18 cellular contexts compared by ENCODE assay signal in genomic region chr4:143251348-143251747, GRCh38.
DNase-seq lines count a peak whose midpoint lies in the region; ATAC-seq and TF ChIP-seq lines count a peak whose summit lies in the region.
"Had no signal": no experiment of that assay in that cellular context is flagged by ENCODE, and none has a peak within 500 bp of the region (broad histone marks: within the 10 kb centered on the region; RNA-seq: fewer than 3 reads in every experiment).

No MANE protein-coding gene starts in this region.

- no peaks in the 10 kb centered on the region for H4K20me1 ChIP-seq in IMR-90 (ENCODE audit: insufficient read depth, low read length)
- H4K20me1 ChIP-seq in neural progenitor cell (ENCODE audit: low read depth), result no peaks in the 10 kb centered on the region

- no peaks in the 10 kb centered on the region for H3K36me3 ChIP-seq in IMR-90 (ENCODE audit: control insufficient read depth, insufficient read depth, low read length)
- no peaks in the 10 kb centered on the region for H3K36me3 ChIP-seq in colonic mucosa
- no peaks in the 10 kb centered on the region for H3K36me3 ChIP-seq in neural progenitor cell
- H3K36me3 ChIP-seq: SJCRH30 had no signal

- H2BK120ac ChIP-seq in IMR-90 (ENCODE audit: low read depth, low read length), result peak overlapping the region; percentile 44; the same call in 1 of the 2 replicates

- dilution Hi-C loops in IMR-90 (cut with HindIII; ENCODE audit: low sequenced_read_pairs, unreplicated experiment), result no loop called here

- H3K4me3 ChIP-seq in IMR-90 (ENCODE audit: insufficient read depth, low read depth, low read length) (no peak overlapping the region), colonic mucosa (no peak overlapping the region), neural progenitor cell (no peak overlapping the region)
- H3K4me3 ChIP-seq: SJCRH30 had no signal

- H2AK5ac ChIP-seq in IMR-90 (ENCODE audit: low read depth, low read length), result peak overlapping the region; percentile 20; the same call in 1 of the 2 replicates

- H2AK9ac ChIP-seq in IMR-90 (replicated peaks; ENCODE audit: low read depth, low read length, poor library complexity), result no peak overlapping the region

- CTCF ChIA-PET in IMR-90 (lab: Yijun Ruan, JAX), result interaction anchor here (1.4 kb wide), 1 partner anchor 20 kb away, joined by 3 read pairs; no protein-coding TSS in a partner anchor

- H3K14ac ChIP-seq in IMR-90 (replicated peaks; ENCODE audit: low read depth, low read length), result 0 out of 2 replicates have a peak overlapping the region, but pooled peaks have one; percentile 25

- no peaks in the 10 kb centered on the region for H3K9me3 Mint-ChIP-seq in neural progenitor cell
- H3K9me3 Mint-ChIP-seq: CD4-positive, alpha-beta T cell; HFFc6 had no signal

- no peak for TF ChIP-seq CTCF in IMR-90 (conservative IDR thresholded peaks at IDR 0.05; ENCODE audit: low read depth, low read length)
- TF ChIP-seq CTCF in colonic mucosa (IDR thresholded peaks at IDR 0.05), result no peak
- no peak for TF ChIP-seq CTCF in foreskin keratinocyte (conservative IDR thresholded peaks at IDR 0.05)
- no peak for TF ChIP-seq CTCF in neural progenitor cell (IDR thresholded peaks at IDR 0.05)

- H3K79me1 ChIP-seq in IMR-90 (ENCODE audit: low read depth in 1 of 2, low read length in 2 of 2), result no peaks in the 10 kb centered on the region

- H4K91ac ChIP-seq in IMR-90 (ENCODE audit: insufficient read depth, low read depth, low read length), result peak overlapping the region; percentile 33

- H3K27me3 Mint-ChIP-seq in neural progenitor cell (ENCODE audit: insufficient read depth, low read depth), result no peaks in the 10 kb centered on the region

- no peak overlapping the region for H3K9ac ChIP-seq in IMR-90 (ENCODE audit: low read depth, low read length)
- no peak overlapping the region for H3K9ac ChIP-seq in colonic mucosa (ENCODE audit: low read depth in 2 of 2, low read length in 2 of 2)
- no peak overlapping the region for H3K9ac ChIP-seq in neural progenitor cell
- H3K9ac ChIP-seq: KMS-11 had no signal

- H3K4me1 Mint-ChIP-seq in neural progenitor cell, result no peaks in the 10 kb centered on the region

- no peaks in the 10 kb centered on the region for H3K9me3 ChIP-seq in IMR-90 (ENCODE audit: control insufficient read depth, insufficient read depth, low read length)
- no peaks in the 10 kb centered on the region for H3K9me3 ChIP-seq in colonic mucosa
- no peaks in the 10 kb centered on the region for H3K9me3 ChIP-seq in neural progenitor cell (ENCODE audit: low read depth)
- H3K9me3 ChIP-seq: Caco-2, SJCRH30 had no signal

- no peak for DNase-seq in IMR-90
- DNase-seq in colonic mucosa, result peak; percentile 26
- no peak for DNase-seq in foreskin keratinocyte
- no peak for DNase-seq in neural progenitor cell (ENCODE audit: low spot score)
- DNase-seq in hippocampal formation (lab: John Stamatoyannopoulos, UW), result no peak
- no peak for DNase-seq in DMS153 (lab: John Stamatoyannopoulos, UW)
- DNase-seq in SIG-M5 treated with dmso at 0.1 percent for 504 hours (lab: John Stamatoyannopoulos, UW; ENCODE audit: unreplicated experiment), result no peak
- DNase-seq: Caco-2; CD4-positive, alpha-beta T cell; HFFc6; NCI-H1417 treated with DMSO at 0.1 percent for 48 hours; NCI-H187 treated with DMSO at 0.1 percent for 48 hours; NCI-H2227 treated with DMSO at 0.1 percent for 48 hours; NCI-H524; NCI-H82; OCI-M1; SJCRH30 had no signal

- H3K56ac ChIP-seq in IMR-90 (ENCODE audit: extremely low read depth, insufficient read depth, low read length), result no peak overlapping the region

- intact Hi-C loops in IMR-90 (cut with micrococcal nuclease) (no loop called here), colonic mucosa (cut with DNase I) (no loop called here)

- H3K4me1 ChIP-seq in IMR-90 (ENCODE audit: control insufficient read depth, insufficient read depth, low read length) (peaks cover 7% of the 10 kb centered on the region), colonic mucosa (no peaks in the 10 kb centered on the region), foreskin keratinocyte (peaks cover 24% of the 10 kb centered on the region), neural progenitor cell (peaks cover 4% of the 10 kb centered on the region)
- H3K4me1 ChIP-seq: Caco-2, SJCRH30 had no signal

- no peak for TF ChIP-seq RAD21 in IMR-90 (IDR thresholded peaks at IDR 0.05; ENCODE audit: low read length)

- no peaks in the 10 kb centered on the region for H3K27me3 ChIP-seq in IMR-90 (ENCODE audit: control insufficient read depth, insufficient read depth, low read length)
- H3K27me3 ChIP-seq in colonic mucosa, result no peaks in the 10 kb centered on the region
- H3K27me3 ChIP-seq in foreskin keratinocyte, result no peaks in the 10 kb centered on the region
- no peaks in the 10 kb centered on the region for H3K27me3 ChIP-seq in neural progenitor cell
- H3K27me3 ChIP-seq: SJCRH30 had no signal

- peak overlapping the region; percentile 33; the same call in 1 of the 2 replicates for H3K4ac ChIP-seq in IMR-90 (ENCODE audit: low read depth, low read length)

- peak overlapping the region; percentile 54 for H2BK5ac ChIP-seq in IMR-90 (ENCODE audit: low read depth, low read length, poor library complexity, severe bottlenecking)

- H3K23ac ChIP-seq in IMR-90 (ENCODE audit: low read depth, low read length), result 0 out of 2 replicates have a peak overlapping the region, but pooled peaks have one; percentile 10

- 0 out of 4 replicates have a peak overlapping the region, but pooled peaks of 1 of the 2 experiments have one; percentile 18 for H4K8ac ChIP-seq in IMR-90 (ENCODE audit: low read depth in 2 of 2, low read length in 2 of 2)

- H3F3A ChIP-seq in neural progenitor cell (ENCODE audit: low read depth), result no peaks in the 10 kb centered on the region

- H2AFZ ChIP-seq in IMR-90 (replicated peaks; ENCODE audit: low read length, poor library complexity) (no peak overlapping the region), neural progenitor cell (replicated peaks) (peak overlapping the region; percentile 1)

- POLR2A ChIA-PET in IMR-90 (lab: Charles Lee; ENCODE audit: unreplicated experiment), result no interaction called here

- H3K4me3 Mint-ChIP-seq in neural progenitor cell, result no peak overlapping the region
- H3K4me3 Mint-ChIP-seq: CD4-positive, alpha-beta T cell; HFFc6 had no signal

- H3K27ac Mint-ChIP-seq in neural progenitor cell, result no peak overlapping the region
- H3K27ac Mint-ChIP-seq: CD4-positive, alpha-beta T cell; HFFc6 had no signal

- H3K4me2 ChIP-seq in IMR-90 (ENCODE audit: low read depth, low read length) (no peak overlapping the region), neural progenitor cell (no peak overlapping the region)
- H3K4me2 ChIP-seq: KMS-11 had no signal

- TF ChIP-seq POLR2A in IMR-90 (IDR thresholded peaks at IDR 0.05; ENCODE audit: low read depth, low read length), result no peak

- H3K9me1 ChIP-seq in IMR-90 (ENCODE audit: insufficient read depth, low read length), result no peaks in the 10 kb centered on the region; the same call in 1 of the 2 replicates

- BruUV-seq in IMR-90 (replicated peaks; lab: Mats Ljungman, UMichigan), result no TSS peak

- peak overlapping the region; percentile 61 for H2BK20ac ChIP-seq in IMR-90 (ENCODE audit: low read depth, low read length)

- no peak overlapping the region for H4K5ac ChIP-seq in IMR-90 (ENCODE audit: low read depth, low read length)

- no CpG with 5 or more reads among the region's 1 CpG for WGBS in IMR-90 (ENCODE audit: extremely low coverage in 2 of 2, insufficient read length in 1 of 2), 2 experiments

- H3K36me3 Mint-ChIP-seq in neural progenitor cell, result no peaks in the 10 kb centered on the region

- ATAC-seq in IMR-90 (ENCODE audit: low read depth), result no peak; the same call in 1 of the 2 replicates
- peak; percentile 18 for ATAC-seq in foreskin keratinocyte

- no peak overlapping the region for H3K27ac ChIP-seq in IMR-90 (ENCODE audit: insufficient read depth, low read length)
- H3K27ac ChIP-seq in colonic mucosa, result no peak overlapping the region
- H3K27ac ChIP-seq in foreskin keratinocyte, result no peak overlapping the region
- no peak overlapping the region for H3K27ac ChIP-seq in neural progenitor cell
- H3K27ac ChIP-seq: KMS-11, SJCRH30 had no signal

- peak overlapping the region; percentile 63 for H3K18ac ChIP-seq in IMR-90 (ENCODE audit: low read depth, low read length)

- in situ Hi-C loops in IMR-90 (cut with MboI; ENCODE audit: low sequenced_read_pairs), result no loop called here

- no peaks in the 10 kb centered on the region for H3K79me2 ChIP-seq in neural progenitor cell (ENCODE audit: low read depth)

- peak overlapping the region; percentile 52; the same call in 1 of the 3 replicates for H2BK15ac ChIP-seq in IMR-90 (ENCODE audit: low read depth, low read length)

TF ChIP-seq in IMR-90, 13 proteins besides CTCF, POLR2A, EP300 and RAD21 (continues in another document):
- TF ChIP-seq RFX5 (IDR thresholded peaks at IDR 0.05; ENCODE audit: low read depth, low read length) (no peak), USF2 (IDR thresholded peaks at IDR 0.05; ENCODE audit: low read depth, low read length) (no peak), BHLHE40 (IDR thresholded peaks at IDR 0.05; ENCODE audit: low read depth, low read length) (no peak), CHD1 (IDR thresholded peaks at IDR 0.05; ENCODE audit: low read depth, low read length) (no peak), CEBPB (IDR thresholded peaks at IDR 0.05; ENCODE audit: low read depth, low read length) (no peak), SMC3 (IDR thresholded peaks at IDR 0.05; ENCODE audit: low read depth, low read length) (no peak), MAFK (IDR thresholded peaks at IDR 0.05; ENCODE audit: low read depth, low read length) (no peak), MAZ (IDR thresholded peaks at IDR 0.05; ENCODE audit: borderline replicate concordance, low read depth, low read length) (no peak), RCOR1 (IDR thresholded peaks at IDR 0.05; ENCODE audit: insufficient replicate concordance, low read length) (no peak), FOS (IDR thresholded peaks at IDR 0.05; ENCODE audit: low read depth, low read length) (no peak), MXI1 (IDR thresholded peaks at IDR 0.05; ENCODE audit: borderline replicate concordance, low read depth, low read length) (no peak), NFE2L2 (IDR thresholded peaks at IDR 0.05; ENCODE audit: low read depth, low read length) (no peak)
